8 cellular contexts compared by ENCODE assay signal in the genomic region with DNA sequence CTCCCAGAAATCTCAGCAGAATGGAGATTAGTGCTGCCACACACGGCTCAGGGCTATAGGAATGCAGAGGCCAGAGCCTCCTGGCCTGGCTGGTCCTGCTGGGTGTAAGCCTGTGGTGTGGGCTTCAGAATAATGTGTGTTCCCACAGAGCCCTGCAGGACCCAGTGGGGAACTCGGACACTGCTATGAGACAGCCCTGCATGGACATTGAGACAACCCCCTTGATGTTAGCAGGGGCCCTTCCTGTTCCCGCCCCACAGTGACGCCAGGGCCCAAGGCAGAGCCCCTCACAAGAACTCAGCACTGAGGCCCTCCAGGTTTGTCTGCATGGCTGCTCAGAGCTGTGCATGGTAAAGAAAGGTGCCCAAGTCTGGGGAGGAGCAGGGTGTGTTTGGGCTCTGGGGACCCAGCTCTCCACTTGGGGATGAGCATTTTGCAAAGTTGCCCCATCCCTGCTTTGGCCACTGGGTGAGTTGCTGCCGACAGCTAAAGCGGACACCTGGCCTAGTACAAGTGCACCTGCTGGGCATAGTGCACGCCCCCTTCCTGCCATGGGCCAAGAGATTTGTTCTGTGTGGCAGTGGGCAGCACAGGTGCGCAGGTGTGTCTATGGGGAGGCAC. TPM values are rescaled to one million over a fixed set of nuclear protein-coding genes. Genes with fewer than 3 reads are reported as not detected.
DNase-seq lines count a peak whose midpoint lies in the region; ATAC-seq, FAIRE-seq and TF ChIP-seq lines count a peak whose summit lies in the region.

No MANE protein-coding gene starts in this region.

- no peaks in the 10 kb centered on the region for H3K4me1 Mint-ChIP-seq in activated naive CD8-positive, alpha-beta T cell treated with anti-CD3 and anti-CD28 coated beads, Interleukin-2, amount 10 ng/mL, durations not matched to agents 7 days and 5 days
- peaks cover 5% of the 10 kb centered on the region for H3K4me1 Mint-ChIP-seq in neural crest cell

- no peaks in the 10 kb centered on the region for H3K27me3 Mint-ChIP-seq in activated naive CD8-positive, alpha-beta T cell treated with anti-CD3 and anti-CD28 coated beads, Interleukin-2, amount 10 ng/mL, durations not matched to agents 7 days and 5 days
- H3K27me3 Mint-ChIP-seq in neural crest cell (ENCODE audit: low read depth): no peaks in the 10 kb centered on the region

- H3K36me3 Mint-ChIP-seq in activated naive CD8-positive, alpha-beta T cell treated with anti-CD3 and anti-CD28 coated beads, Interleukin-2, amount 10 ng/mL, durations not matched to agents 7 days and 5 days: no peaks in the 10 kb centered on the region
- no peaks in the 10 kb centered on the region for H3K36me3 Mint-ChIP-seq in neural crest cell (ENCODE audit: low read depth)

- no peaks in the 10 kb centered on the region for H3K9me3 Mint-ChIP-seq in activated naive CD8-positive, alpha-beta T cell treated with anti-CD3 and anti-CD28 coated beads, Interleukin-2, amount 10 ng/mL, durations not matched to agents 7 days and 5 days
- no peaks in the 10 kb centered on the region for H3K9me3 Mint-ChIP-seq in neural crest cell

- H3K4me3 Mint-ChIP-seq in activated naive CD8-positive, alpha-beta T cell treated with anti-CD3 and anti-CD28 coated beads, Interleukin-2, amount 10 ng/mL, durations not matched to agents 7 days and 5 days: peak overlapping the region; percentile 70
- H3K4me3 Mint-ChIP-seq in neural crest cell: peak overlapping the region; percentile 67

- no peak for FAIRE-seq in GM19239 (lab: Jason Lieb, UNC)

- DNase-seq in COR-L47 (lab: John Stamatoyannopoulos, UW) (peak; percentile 73), NCI-H1417 (lab: John Stamatoyannopoulos, UW) (peak in 2 of 3 experiments; percentile 75 to 81), neural crest cell (ENCODE audit: low read depth, low spot score) (no peak), GF-D8 (lab: John Stamatoyannopoulos, UW) (no peak), HuH-7.5 (ENCODE audit: low spot score) (no peak), GM19239 (ENCODE audit: insufficient read length, low spot score) (no peak)
- DNase-seq in activated naive CD8-positive, alpha-beta T cell treated with anti-CD3 and anti-CD28 coated beads, Interleukin-2, amount 10 ng/mL, durations not matched to agents 7 days and 5 days: peak; percentile 24

- TF ChIP-seq CTCF in neural crest cell (conservative IDR thresholded peaks at IDR 0.05): no peak

- POLR2A ChIA-PET in activated naive CD8-positive, alpha-beta T cell treated with anti-CD3 and anti-CD28 coated beads, Interleukin-2, amount 10 ng/mL, durations not matched to agents 7 days and 5 days (lab: Charles Lee): no interaction called here

- no peak for ATAC-seq in activated naive CD8-positive, alpha-beta T cell treated with anti-CD3 and anti-CD28 coated beads, Interleukin-2, amount 10 ng/mL, durations not matched to agents 7 days and 5 days (ENCODE audit: low read depth)
- ATAC-seq in GM18520 (IDR thresholded peaks at IDR 0.05; ENCODE audit: unreplicated experiment): no peak

- H3K27ac Mint-ChIP-seq in activated naive CD8-positive, alpha-beta T cell treated with anti-CD3 and anti-CD28 coated beads, Interleukin-2, amount 10 ng/mL, durations not matched to agents 7 days and 5 days: peak overlapping the region; percentile 74
- H3K27ac Mint-ChIP-seq in neural crest cell (ENCODE audit: unreplicated experiment): peak overlapping the region; percentile 6

RNA-seq across cellular contexts. Expression of gene MXD4, which starts 1.9 kb away (rescaled TPM):
- total RNA-seq in activated naive CD8-positive, alpha-beta T cell treated with anti-CD3 and anti-CD28 coated beads, Interleukin-2, amount 10 ng/mL, durations not matched to agents 7 days and 5 days: 10 to 100 TPM; 26.2 to 33.2 TPM
- 47.1 and 54.3 TPM in 2 replicates for total RNA-seq in neural crest cell

RNA-seq across cellular contexts. Expression of gene HAUS3, which starts 21.9 kb away (rescaled TPM):
- total RNA-seq in activated naive CD8-positive, alpha-beta T cell treated with anti-CD3 and anti-CD28 coated beads, Interleukin-2, amount 10 ng/mL, durations not matched to agents 7 days and 5 days: 10 to 100 TPM; 28.5 to 28.7 TPM
- total RNA-seq in neural crest cell: 26.1 and 26.9 TPM in 2 replicates

RNA-seq across cellular contexts. Expression of gene POLN, which starts 21.9 kb away (rescaled TPM):
- 1 to 10 TPM; 2.4 to 3.2 TPM for total RNA-seq in activated naive CD8-positive, alpha-beta T cell treated with anti-CD3 and anti-CD28 coated beads, Interleukin-2, amount 10 ng/mL, durations not matched to agents 7 days and 5 days
- 4.0 and 5.6 TPM in 2 replicates for total RNA-seq in neural crest cell

Comparison
In these comparisons a context has a peak if more than half of its experiments do, and no peak if none do; other contexts are left out.
1. DNase-seq: peak in COR-L47 (single experiment), NCI-H1417 (2 of 3) and activated naive CD8-positive, alpha-beta T cell treated with anti-CD3 and anti-CD28 coated beads, Interleukin-2, amount 10 ng/mL, durations not matched to agents 7 days and 5 days (single experiment); none in neural crest cell (single experiment), GF-D8 (single experiment), HuH-7.5 (single experiment) and GM19239 (single experiment).